9 cellular contexts compared by ENCODE assay signal in genomic region chr2:196200557-196200956, GRCh38. TPM values are rescaled to one million over a fixed set of nuclear protein-coding genes. Genes with fewer than 3 reads are reported as not detected.
A peak's percentile ranks its signal among the peaks of the same experiment; 100 is the strongest.
DNase-seq lines count a peak whose midpoint lies in the region; ATAC-seq lines count a peak whose summit lies in the region.
"Had no signal": no experiment of that assay in that cellular context is flagged by ENCODE, and none has a peak within 500 bp of the region (broad histone marks: within the 10 kb centered on the region; RNA-seq: fewer than 3 reads in every experiment).

No MANE protein-coding gene starts in this region.

- H3K27ac ChIP-seq in Karpas-422 (ENCODE audit: low read length) = peak overlapping the region; percentile 49

- DNase-seq in activated T-cell treated with anti-CD3 and anti-CD28 coated beads, Interleukin-2, amount 50 U/mL, for 72 hours = peak; percentile 50 to 59
- no peak for DNase-seq in activated T-cell treated with anti-CD3 and anti-CD28 coated beads, Interleukin-2, amount 50 U/mL, for 48 hours
- peak; percentile 72 for DNase-seq in Karpas-422
- DNase-seq in NK-92 treated with Interleukin-12 subunit alpha and Interleukin-12 subunit beta, amount 100 ng/mL, for 24 hours (lab: John Stamatoyannopoulos, UW) = no peak
- no peak for DNase-seq in NCI-H1436 (lab: John Stamatoyannopoulos, UW)
- DNase-seq in Kasumi-1 (lab: John Stamatoyannopoulos, UW) = no peak

- H3K9me3 ChIP-seq in Karpas-422 (ENCODE audit: low read length) = no peaks in the 10 kb centered on the region

- peaks cover 52% of the 10 kb centered on the region for H3K4me1 ChIP-seq in Karpas-422 (ENCODE audit: low read length)

- peak overlapping the region; percentile 48 for H2AFZ ChIP-seq in Karpas-422 (ENCODE audit: low read length)

- no peaks in the 10 kb centered on the region for H3K27me3 ChIP-seq in Karpas-422 (ENCODE audit: low read length)

- H3K4me1 Mint-ChIP-seq in activated T-cell treated with anti-CD3 and anti-CD28 coated beads, Interleukin-2, amount 50 U/mL, for 72 hours (ENCODE audit: low read depth) = peaks cover 61% of the 10 kb centered on the region
- peaks cover 29% of the 10 kb centered on the region for H3K4me1 Mint-ChIP-seq in stimulated activated memory B cell treated with anti-CD40 and anti-IgM and Interleukin-4, amounts not matched to agents 10 μg/mL and 1 μg/mL and 100 μg/mL, for 72 hours

- H3K27me3 Mint-ChIP-seq in activated T-cell treated with anti-CD3 and anti-CD28 coated beads, Interleukin-2, amount 50 U/mL, for 72 hours (ENCODE audit: low read depth) = no peaks in the 10 kb centered on the region
- no peaks in the 10 kb centered on the region for H3K27me3 Mint-ChIP-seq in stimulated activated memory B cell treated with anti-CD40 and anti-IgM and Interleukin-4, amounts not matched to agents 10 μg/mL and 1 μg/mL and 100 μg/mL, for 72 hours

- no peaks in the 10 kb centered on the region for H4K20me1 ChIP-seq in Karpas-422 (ENCODE audit: insufficient read depth, low read depth, low read length)

- peak overlapping the region; percentile 63 to 79 for H3K4me3 Mint-ChIP-seq in activated T-cell treated with anti-CD3 and anti-CD28 coated beads, Interleukin-2, amount 50 U/mL, for 72 hours
- peak overlapping the region; percentile 47 for H3K4me3 Mint-ChIP-seq in stimulated activated memory B cell treated with anti-CD40 and anti-IgM and Interleukin-4, amounts not matched to agents 10 μg/mL and 1 μg/mL and 100 μg/mL, for 72 hours

- H3K9me2 ChIP-seq in Karpas-422 (replicated peaks; ENCODE audit: insufficient read depth, low read length) = no peaks in the 10 kb centered on the region

- peak; percentile 94 to 96 for ATAC-seq in activated T-cell treated with anti-CD3 and anti-CD28 coated beads, Interleukin-2, amount 50 U/mL, for 72 hours (replicated peaks in 1 of 2)
- ATAC-seq in HG02610 (IDR thresholded peaks at IDR 0.05; ENCODE audit: unreplicated experiment) = peak; percentile 97
- peak; percentile 86 for ATAC-seq in stimulated activated memory B cell treated with anti-CD40 and anti-IgM and Interleukin-4, amounts not matched to agents 10 μg/mL and 1 μg/mL and 100 μg/mL, for 72 hours
- ATAC-seq: sciatic nerve had no signal

- no peaks in the 10 kb centered on the region for H3K36me3 ChIP-seq in Karpas-422 (ENCODE audit: insufficient read depth, low read length)

- H3K9me3 Mint-ChIP-seq in activated T-cell treated with anti-CD3 and anti-CD28 coated beads, Interleukin-2, amount 50 U/mL, for 72 hours = peaks cover 0 to 2% of the 10 kb centered on the region in 2 donors
- H3K9me3 Mint-ChIP-seq in stimulated activated memory B cell treated with anti-CD40 and anti-IgM and Interleukin-4, amounts not matched to agents 10 μg/mL and 1 μg/mL and 100 μg/mL, for 72 hours = no peaks in the 10 kb centered on the region

- peak overlapping the region; percentile 97 for H3K27ac Mint-ChIP-seq in activated T-cell treated with anti-CD3 and anti-CD28 coated beads, Interleukin-2, amount 50 U/mL, for 72 hours
- H3K27ac Mint-ChIP-seq in stimulated activated memory B cell treated with anti-CD40 and anti-IgM and Interleukin-4, amounts not matched to agents 10 μg/mL and 1 μg/mL and 100 μg/mL, for 72 hours = peak overlapping the region; percentile 83

- peak overlapping the region; percentile 31; the same call in 1 of the 2 replicates for H3K9ac ChIP-seq in Karpas-422 (ENCODE audit: low read length)

- no peaks in the 10 kb centered on the region for H3K79me2 ChIP-seq in Karpas-422 (ENCODE audit: low read length)

- H3K36me3 Mint-ChIP-seq in activated T-cell treated with anti-CD3 and anti-CD28 coated beads, Interleukin-2, amount 50 U/mL, for 72 hours (ENCODE audit: insufficient read depth in 2 of 2) = peaks cover 2 to 3% of the 10 kb centered on the region in 2 donors
- H3K36me3 Mint-ChIP-seq in stimulated activated memory B cell treated with anti-CD40 and anti-IgM and Interleukin-4, amounts not matched to agents 10 μg/mL and 1 μg/mL and 100 μg/mL, for 72 hours = no peaks in the 10 kb centered on the region

- H3K4me3 ChIP-seq in Karpas-422 (ENCODE audit: low read length) = no peak overlapping the region

- peak overlapping the region; percentile 55 for H3K4me2 ChIP-seq in Karpas-422 (ENCODE audit: low read depth, low read length, poor library complexity, severe bottlenecking)

RNA-seq across cellular contexts. Expression of gene STK17B, which starts 29.2 kb away (rescaled TPM):
- total RNA-seq in activated T-cell treated with anti-CD3 and anti-CD28 coated beads, Interleukin-2, amount 50 U/mL, for 72 hours = 100 to 1,000 TPM; 279 to 280 TPM
- 224 and 353 TPM in 2 replicates for total RNA-seq in Karpas-422 (2014; rRNA removed; shearing (Covaris generic); ENCODE audit: low replicate concordance)

Comparison
In these comparisons a context has a peak if more than half of its experiments do, and no peak if none do; other contexts are left out.
1. DNase-seq: peak in activated T-cell treated with anti-CD3 and anti-CD28 coated beads, Interleukin-2, amount 50 U/mL, for 72 hours (2 of 2) and Karpas-422 (single experiment); none in activated T-cell treated with anti-CD3 and anti-CD28 coated beads, Interleukin-2, amount 50 U/mL, for 48 hours (0 of 2), NK-92 treated with Interleukin-12 subunit alpha and Interleukin-12 subunit beta, amount 100 ng/mL, for 24 hours (single experiment), NCI-H1436 (single experiment) and Kasumi-1 (0 of 2).
2. Peak in every context shown above with its lines, with median percentiles within 50 percentile points of each other: ATAC-seq.